35 cellular contexts compared by ENCODE assay signal in the genomic region with DNA sequence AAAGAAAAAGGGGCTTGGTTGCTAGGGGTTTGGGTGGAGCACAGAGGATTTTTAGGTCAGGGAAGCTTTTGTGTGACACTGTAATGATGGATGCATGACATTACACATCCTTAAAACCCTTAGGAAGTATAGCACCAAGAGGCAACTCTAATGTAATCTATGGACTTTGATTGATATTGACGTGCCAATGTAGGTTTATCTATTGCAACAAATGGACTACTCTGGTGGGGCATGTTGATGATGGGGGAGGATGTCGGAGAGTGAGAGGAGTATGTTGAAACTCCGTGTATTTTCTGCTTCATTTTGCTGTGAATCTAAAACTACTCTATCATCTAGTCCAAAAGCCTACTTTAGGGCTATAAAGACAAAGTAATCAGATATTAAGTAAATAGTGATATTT.
"Had no signal": no experiment of that assay in that cellular context is flagged by ENCODE, and none has a peak within 500 bp of the region (broad histone marks: within the 10 kb centered on the region; RNA-seq: fewer than 3 reads in every experiment).

No MANE protein-coding gene starts in this region.

- H3K36me3 ChIP-seq: cardiac muscle cell had no signal

- ATAC-seq: activated CD8-positive, alpha-beta memory T cell treated with anti-CD3 and anti-CD28 coated beads, Interleukin-2, amount 10 ng/mL, durations not matched to agents 7 days and 5 days; activated naive CD8-positive, alpha-beta T cell treated with anti-CD3 and anti-CD28 coated beads, Interleukin-2, amount 50 U/mL, for 24 hours; PC-3; Right ventricle myocardium inferior had no signal

- H3K27me3 Mint-ChIP-seq: activated CD8-positive, alpha-beta memory T cell treated with anti-CD3 and anti-CD28 coated beads, Interleukin-2, amount 10 ng/mL, durations not matched to agents 7 days and 5 days had no signal

- H3K4me1 Mint-ChIP-seq: activated B cell treated with CpG ODN at 0.5 μM for 24 hours; activated CD4-positive, alpha-beta memory T cell treated with anti-CD3 and anti-CD28 coated beads, Interleukin-2, amount 10 ng/mL, durations not matched to agents 7 days and 5 days; activated CD8-positive, alpha-beta memory T cell treated with anti-CD3 and anti-CD28 coated beads, Interleukin-2, amount 10 ng/mL, durations not matched to agents 7 days and 5 days; activated naive CD4-positive, alpha-beta T cell treated with anti-CD3 and anti-CD28 coated beads, Interleukin-2, amount 10 ng/mL, durations not matched to agents 7 days and 5 days; activated naive CD8-positive, alpha-beta T cell treated with anti-CD3 and anti-CD28 coated beads, Interleukin-2, amount 50 U/mL, for 24 hours; central memory CD8-positive, alpha-beta T cell had no signal

- H3K36me3 Mint-ChIP-seq: activated CD8-positive, alpha-beta memory T cell treated with anti-CD3 and anti-CD28 coated beads, Interleukin-2, amount 10 ng/mL, durations not matched to agents 7 days and 5 days; activated naive CD4-positive, alpha-beta T cell treated with anti-CD3 and anti-CD28 coated beads, Interleukin-2, amount 10 ng/mL, durations not matched to agents 7 days and 5 days; activated naive CD8-positive, alpha-beta T cell had no signal

- H3K27ac ChIP-seq: cardiac muscle cell, RWPE1, VCaP had no signal

- H3K27ac Mint-ChIP-seq: activated B cell treated with CpG ODN at 0.5 μM for 24 hours; activated CD4-positive, alpha-beta memory T cell treated with anti-CD3 and anti-CD28 coated beads, Interleukin-2, amount 10 ng/mL, durations not matched to agents 7 days and 5 days; activated CD8-positive, alpha-beta memory T cell treated with anti-CD3 and anti-CD28 coated beads, Interleukin-2, amount 10 ng/mL, durations not matched to agents 7 days and 5 days; activated naive CD8-positive, alpha-beta T cell; activated naive CD8-positive, alpha-beta T cell treated with anti-CD3 and anti-CD28 coated beads, Interleukin-2, amount 50 U/mL, for 24 hours had no signal

- H3K4me3 ChIP-seq: cardiac muscle cell had no signal

- H3K4me3 Mint-ChIP-seq: activated B cell treated with CpG ODN at 0.5 μM for 24 hours; activated CD4-positive, alpha-beta memory T cell treated with anti-CD3 and anti-CD28 coated beads, Interleukin-2, amount 10 ng/mL, durations not matched to agents 7 days and 5 days; activated CD8-positive, alpha-beta memory T cell treated with anti-CD3 and anti-CD28 coated beads, Interleukin-2, amount 10 ng/mL, durations not matched to agents 7 days and 5 days; activated naive CD4-positive, alpha-beta T cell treated with anti-CD3 and anti-CD28 coated beads, Interleukin-2, amount 10 ng/mL, durations not matched to agents 7 days and 5 days; activated naive CD8-positive, alpha-beta T cell; activated naive CD8-positive, alpha-beta T cell treated with anti-CD3 and anti-CD28 coated beads, Interleukin-2, amount 50 U/mL, for 24 hours; central memory CD8-positive, alpha-beta T cell had no signal

- H3K9me3 Mint-ChIP-seq: activated B cell treated with CpG ODN at 0.5 μM for 24 hours; activated CD4-positive, alpha-beta memory T cell treated with anti-CD3 and anti-CD28 coated beads, Interleukin-2, amount 10 ng/mL, durations not matched to agents 7 days and 5 days; activated naive CD4-positive, alpha-beta T cell treated with anti-CD3 and anti-CD28 coated beads, Interleukin-2, amount 10 ng/mL, durations not matched to agents 7 days and 5 days; activated naive CD8-positive, alpha-beta T cell treated with anti-CD3 and anti-CD28 coated beads, Interleukin-2, amount 50 U/mL, for 24 hours; central memory CD8-positive, alpha-beta T cell had no signal

- DNase-seq: activated B cell treated with CpG ODN at 0.5 μM for 24 hours; activated CD4-positive, alpha-beta memory T cell treated with anti-CD3 and anti-CD28 coated beads, Interleukin-2, amount 10 ng/mL, durations not matched to agents 7 days and 5 days; activated CD4-positive, alpha-beta T cell treated with anti-CD3 and anti-CD28 coated beads for 4 hours; activated CD4-positive, CD25-positive, alpha-beta regulatory T cell treated with anti-CD3 and anti-CD28 coated beads, Interleukin-2, amount 50 U/mL, for 72 hours; activated CD8-positive, alpha-beta memory T cell treated with anti-CD3 and anti-CD28 coated beads for 24 hours; activated CD8-positive, alpha-beta memory T cell treated with anti-CD3 and anti-CD28 coated beads, Interleukin-2, amount 10 ng/mL, durations not matched to agents 7 days and 5 days; activated CD8-positive, alpha-beta memory T cell treated with anti-CD3 and anti-CD28 coated beads, Interleukin-2, amount 50 U/mL, for 48 hours; activated effector memory CD4-positive, alpha-beta T cell treated with Interleukin-2 at 50 U/mL for 16 hours; activated naive CD4-positive, alpha-beta T cell treated with anti-CD3 and anti-CD28 coated beads, Interleukin-2, amount 10 ng/mL, durations not matched to agents 7 days and 5 days; activated naive CD8-positive, alpha-beta T cell treated with anti-CD3 and anti-CD28 coated beads, Interleukin-2, amount 50 U/mL, for 24 hours; activated T-cell treated with anti-CD3 and anti-CD28 coated beads, Interleukin-2, amount 50 U/mL, for 48 hours; KG1; MM.1S; MV-4-11; NCI-H1092; NCI-H1436 treated with DMSO at 0.1 percent for 48 hours; NCI-H2029; NCI-H2107; NCI-H2171; NCI-H510A; NCI-H526; NCI-H748 treated with DMSO at 0.1 percent for 48 hours; NK-92 treated with Interleukin-12 subunit alpha and Interleukin-12 subunit beta, amount 100 ng/mL, for 24 hours; SIG-M5; SW 1271; T-helper 1 cell; T-helper 2 cell; T-helper 9 cell had no signal
